Comparison of ENCODE assay signal across 19 cellular contexts in genomic region chr3:191715585-191715984, GRCh38.
DNase-seq lines count a peak whose midpoint lies in the region; ATAC-seq and TF ChIP-seq lines count a peak whose summit lies in the region.
"Had no signal": no experiment of that assay in that cellular context is flagged by ENCODE, and none has a peak within 500 bp of the region (broad histone marks: within the 10 kb centered on the region; RNA-seq: fewer than 3 reads in every experiment).

No MANE protein-coding gene starts in this region.

- H2AK5ac ChIP-seq in mesendoderm (ENCODE audit: low read length): no peak overlapping the region

- H3K4me2 ChIP-seq in GM23338 (no peak overlapping the region), HCT116 (ENCODE audit: low read length) (no peak overlapping the region), mesendoderm (ENCODE audit: low read length) (no peak overlapping the region), Karpas-422 (ENCODE audit: low read depth, low read length, poor library complexity, severe bottlenecking) (no peak overlapping the region)

- no peak overlapping the region for H3K23ac ChIP-seq in mesendoderm (ENCODE audit: low read length)

- CTCF ChIA-PET in HCT116 (lab: Charles Lee): no interaction called here

- TF ChIP-seq CTCF in GM23338 (conservative IDR thresholded peaks at IDR 0.05; ENCODE audit: low read depth in 2 of 2): no peak
- TF ChIP-seq CTCF in HCT116 (IDR thresholded peaks at IDR 0.05 in 2 of 3, conservative IDR thresholded peaks at IDR 0.05 in 1 of 3; ENCODE audit: borderline replicate concordance in 1 of 3, insufficient read depth in 1 of 3, low read depth in 2 of 3, low read length in 2 of 3): no peak
- no peak for TF ChIP-seq CTCF in heart right ventricle (IDR thresholded peaks at IDR 0.05)

- H3K27ac ChIP-seq in GM23338 (ENCODE audit: low read depth) (no peak overlapping the region), HCT116 (ENCODE audit: low read depth, low read length) (no peak overlapping the region), heart right ventricle (peak overlapping the region in 6 of 10 donors; percentile 19 to 57 (median 49)), mesendoderm (ENCODE audit: low read depth, low read length) (no peak overlapping the region), Karpas-422 (ENCODE audit: low read length) (no peak overlapping the region)

- no peak overlapping the region for H3K4ac ChIP-seq in mesendoderm (ENCODE audit: low read depth, low read length)

- 28 to 55% methylated on average over 1 of the region's 1 CpG for whole genome bisulfite sequencing in heart right ventricle, 2 donors
- WGBS in mesendoderm (ENCODE audit: extremely low coverage, insufficient coverage, low lambda C conversion rate): no CpG with 5 or more reads among the region's 1 CpG

- H3K9me2 ChIP-seq in GM23338 (ENCODE audit: insufficient read depth): no peaks in the 10 kb centered on the region
- H3K9me2 ChIP-seq in HCT116 (ENCODE audit: insufficient read depth): no peaks in the 10 kb centered on the region
- no peaks in the 10 kb centered on the region for H3K9me2 ChIP-seq in Karpas-422 (replicated peaks; ENCODE audit: insufficient read depth, low read length)

- no peak overlapping the region for H3K27ac Mint-ChIP-seq in GM23338
- H3K27ac Mint-ChIP-seq: CD4-positive, alpha-beta T cell had no signal

- intact Hi-C loops in HCT116 (cut with micrococcal nuclease) (no loop called here), heart right ventricle (cut with DNase I) (no loop called here)

- no peaks in the 10 kb centered on the region for H3K79me2 ChIP-seq in GM23338 (replicated peaks; ENCODE audit: insufficient read depth)
- H3K79me2 ChIP-seq in HCT116 (ENCODE audit: insufficient read depth, low read length): no peaks in the 10 kb centered on the region
- H3K79me2 ChIP-seq in mesendoderm (ENCODE audit: control insufficient read depth, insufficient read depth, low read length): no peaks in the 10 kb centered on the region
- no peaks in the 10 kb centered on the region for H3K79me2 ChIP-seq in Karpas-422 (ENCODE audit: low read length)

- no peaks in the 10 kb centered on the region for H3F3A ChIP-seq in GM23338 (replicated peaks; ENCODE audit: low read depth)

- no peak overlapping the region for H4K8ac ChIP-seq in mesendoderm (ENCODE audit: low read depth, low read length)

- BruUV-seq in HCT116 (replicated peaks; lab: Mats Ljungman, UMichigan): no TSS peak

- H3K4me3 Mint-ChIP-seq in GM23338: no peak overlapping the region
- H3K4me3 Mint-ChIP-seq: CD4-positive, alpha-beta T cell; H9 had no signal

- no peak for TF ChIP-seq RAD21 in HCT116 (IDR thresholded peaks at IDR 0.05; ENCODE audit: low read depth)

- peaks cover 8% of the 10 kb centered on the region; the same call in 2 of the 3 replicates for H3K36me3 Mint-ChIP-seq in GM23338 (ENCODE audit: low read depth)

- H3K9ac ChIP-seq in HCT116 (ENCODE audit: low read length) (no peak overlapping the region), mesendoderm (ENCODE audit: low read length) (no peak overlapping the region), Karpas-422 (ENCODE audit: low read length) (no peak overlapping the region)

- H3K9me3 Mint-ChIP-seq in GM23338: peaks cover 4% of the 10 kb centered on the region; the same call in 1 of the 3 replicates

- H3K27me3 Mint-ChIP-seq in GM23338 (ENCODE audit: insufficient read depth, low read depth, poor library complexity): no peaks in the 10 kb centered on the region
- H3K27me3 Mint-ChIP-seq: CD4-positive, alpha-beta T cell had no signal

- RAD21 ChIA-PET in HCT116 (lab: Charles Lee; ENCODE audit: low non-redundant PET in 1 of 2, low total read pairs in 2 of 2, uncharacterized antibody in 2 of 2, unreplicated experiment in 2 of 2): no interaction called here

- no peak overlapping the region for H3K56ac ChIP-seq in mesendoderm (ENCODE audit: low read length)

- H3K9me3 ChIP-seq in HCT116 (ENCODE audit: control insufficient read depth in 1 of 2, insufficient read depth in 1 of 2, low read depth in 1 of 2, low read length in 2 of 2) (no peaks in the 10 kb centered on the region), heart right ventricle (peaks cover 0 to 20% (median 0%) of the 10 kb centered on the region in 11 donors), Karpas-422 (ENCODE audit: low read length) (no peaks in the 10 kb centered on the region)
- H3K9me3 ChIP-seq: BE2C had no signal

- no peak overlapping the region for H2BK120ac ChIP-seq in mesendoderm (ENCODE audit: low read depth, low read length)

- H4K20me1 ChIP-seq in GM23338 (replicated peaks; ENCODE audit: insufficient read depth): no peaks in the 10 kb centered on the region
- no peaks in the 10 kb centered on the region for H4K20me1 ChIP-seq in HCT116 (ENCODE audit: insufficient read depth)
- no peaks in the 10 kb centered on the region for H4K20me1 ChIP-seq in Karpas-422 (ENCODE audit: insufficient read depth, low read depth, low read length)

- H3K79me1 ChIP-seq in mesendoderm (ENCODE audit: low read length): no peaks in the 10 kb centered on the region

- H3K4me1 ChIP-seq in GM23338 (ENCODE audit: insufficient read depth): no peaks in the 10 kb centered on the region
- H3K4me1 ChIP-seq in HCT116 (ENCODE audit: control insufficient read depth in 1 of 2, insufficient read depth in 2 of 2, low read length in 2 of 2): no peaks in the 10 kb centered on the region
- peaks cover 0 to 15% (median under 1%) of the 10 kb centered on the region in 9 donors for H3K4me1 ChIP-seq in heart right ventricle
- no peaks in the 10 kb centered on the region for H3K4me1 ChIP-seq in mesendoderm (ENCODE audit: control insufficient read depth, low read depth, low read length)
- H3K4me1 ChIP-seq in Karpas-422 (ENCODE audit: low read length): no peaks in the 10 kb centered on the region
- H3K4me1 ChIP-seq: BE2C had no signal

- no peaks in the 10 kb centered on the region for H3K36me3 ChIP-seq in GM23338 (ENCODE audit: insufficient read depth)
- H3K36me3 ChIP-seq in HCT116 (ENCODE audit: control insufficient read depth in 1 of 2, insufficient read depth in 2 of 2, low read length in 2 of 2): no peaks in the 10 kb centered on the region
- no peaks in the 10 kb centered on the region for H3K36me3 ChIP-seq in heart right ventricle
- H3K36me3 ChIP-seq in mesendoderm (ENCODE audit: control insufficient read depth, insufficient read depth, low read length): no peaks in the 10 kb centered on the region
- no peaks in the 10 kb centered on the region for H3K36me3 ChIP-seq in Karpas-422 (ENCODE audit: insufficient read depth, low read length)
- H3K36me3 ChIP-seq: BE2C had no signal

- H2BK5ac ChIP-seq in mesendoderm (ENCODE audit: low read length): no peak overlapping the region

- no peak for TF ChIP-seq POLR2A in HCT116 (IDR thresholded peaks at IDR 0.05; ENCODE audit: borderline replicate concordance, extremely low read depth, insufficient read depth, insufficient read length)

- H3K4me3 ChIP-seq in GM23338 (no peak overlapping the region), HCT116 (replicated peaks in 1 of 2; ENCODE audit: low read depth in 1 of 2, low read length in 2 of 2) (no peak overlapping the region), heart right ventricle (no peak overlapping the region), mesendoderm (ENCODE audit: low read length) (no peak overlapping the region), Karpas-422 (ENCODE audit: low read length) (no peak overlapping the region)
- H3K4me3 ChIP-seq: K562 had no signal

- no peak overlapping the region for H2BK15ac ChIP-seq in mesendoderm (replicated peaks; ENCODE audit: low read depth)

- no peaks in the 10 kb centered on the region for H3K4me1 Mint-ChIP-seq in GM23338

- POLR2A ChIA-PET in HCT116 (lab: Charles Lee): no interaction called here

- H3K27me3 ChIP-seq in GM23338 (ENCODE audit: insufficient read depth) (no peaks in the 10 kb centered on the region), HCT116 (ENCODE audit: insufficient read depth, low read length) (no peaks in the 10 kb centered on the region), heart right ventricle (no peaks in the 10 kb centered on the region), mesendoderm (ENCODE audit: insufficient read depth, low read length, poor library complexity) (no peaks in the 10 kb centered on the region), Karpas-422 (ENCODE audit: low read length) (no peaks in the 10 kb centered on the region)
- H3K27me3 ChIP-seq: BE2C had no signal

- no peak overlapping the region for H4K5ac ChIP-seq in mesendoderm (ENCODE audit: low read length)

- DNase-seq in GM23338 (ENCODE audit: low spot score) (no peak), HCT116 (ENCODE audit: low read depth, low spot score) (no peak), heart right ventricle (no peak), mesendoderm (no peak), NCI-H2171 (lab: John Stamatoyannopoulos, UW) (no peak), NK-92 (lab: John Stamatoyannopoulos, UW; ENCODE audit: unreplicated experiment) (no peak), Karpas-422 (no peak)
- DNase-seq: ACHN; BE2C; C1 segment of cervical spinal cord; CD4-positive, alpha-beta T cell; DMS153; DMS79; GDM1; GOT3; H9; IMR-90 had no signal

- H2AFZ ChIP-seq in GM23338 (peak overlapping the region; percentile 53), HCT116 (ENCODE audit: low read depth, low read length, poor library complexity, severe bottlenecking) (peak overlapping the region; percentile 27), Karpas-422 (ENCODE audit: low read length) (no peak overlapping the region)

- no peak for ATAC-seq in GM23338
- no peak for ATAC-seq in HCT116
- peak in 5 of 8 donors; percentile 55 to 92 (median 77) for ATAC-seq in heart right ventricle
- no peak for ATAC-seq in GM21576 (IDR thresholded peaks at IDR 0.05; ENCODE audit: unreplicated experiment)
- ATAC-seq: K562 had no signal

- H3K18ac ChIP-seq in mesendoderm (ENCODE audit: low read length): peak overlapping the region; percentile 87

TF ChIP-seq in HCT116, 20 proteins besides CTCF, POLR2A, EP300 and RAD21 (continues in another document):
- TF ChIP-seq ZBTB33 (IDR thresholded peaks at IDR 0.05; ENCODE audit: extremely low read depth, insufficient replicate concordance, low read length): no peak

Comparison
In these comparisons a context has a peak if more than half of its experiments do, and no peak if none do; other contexts are left out.
1. ATAC-seq: peak in heart right ventricle (5 of 8); none in GM23338 (single experiment), HCT116 (single experiment) and GM21576 (single experiment).
2. H3K27ac ChIP-seq: peak in heart right ventricle (6 of 10); none in GM23338 (single experiment), HCT116 (single experiment), mesendoderm (single experiment) and Karpas-422 (single experiment).